22 cellular contexts compared by ENCODE assay signal in the genomic region with DNA sequence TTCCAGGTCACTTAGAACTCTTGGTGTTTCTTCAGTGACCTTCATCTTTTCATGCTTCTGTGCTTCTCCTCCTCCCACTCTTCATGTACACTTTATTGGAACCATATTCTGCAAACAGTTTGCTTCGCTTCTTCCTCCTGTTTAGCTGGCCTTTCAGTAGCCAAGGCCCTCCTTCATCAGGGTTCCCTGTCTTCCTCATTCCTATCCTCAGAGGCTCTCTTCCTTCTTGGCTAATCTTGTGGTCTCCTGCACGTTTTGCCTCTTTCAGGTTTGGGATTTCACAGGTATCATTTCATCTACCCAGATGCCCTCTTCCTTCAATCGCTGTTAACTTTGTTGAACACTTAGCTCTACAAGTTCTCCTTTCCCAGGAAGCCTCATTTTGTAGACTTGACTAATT.
"Had no signal": no experiment of that assay in that cellular context is flagged by ENCODE, and none has a peak within 500 bp of the region (broad histone marks: within the 10 kb centered on the region; RNA-seq: fewer than 3 reads in every experiment).

No MANE protein-coding gene starts in this region.

- H3K9me3 Mint-ChIP-seq: natural killer cell; stimulated activated naive CD8-positive, alpha-beta T cell treated with anti-CD3 and anti-CD28 coated beads, Interleukin-15, Interleukin-2, amounts not matched to agents 100 ng/mL and 50 ng/mL, for 24 hours had no signal

- H3K27me3 Mint-ChIP-seq: progenitor cell of endocrine pancreas; stimulated activated naive CD8-positive, alpha-beta T cell treated with anti-CD3 and anti-CD28 coated beads, Interleukin-15, Interleukin-2, amounts not matched to agents 100 ng/mL and 50 ng/mL, for 24 hours had no signal

- H3K4me1 Mint-ChIP-seq: natural killer cell had no signal

- H3K27ac Mint-ChIP-seq: natural killer cell; progenitor cell of endocrine pancreas; stimulated activated naive CD8-positive, alpha-beta T cell treated with anti-CD3 and anti-CD28 coated beads, Interleukin-15, Interleukin-2, amounts not matched to agents 100 ng/mL and 50 ng/mL, for 24 hours had no signal

- H3K36me3 ChIP-seq: ovary had no signal

- H3K4me3 ChIP-seq: heart left ventricle, left ventricle myocardium inferior, lung, ovary, right atrium auricular region, right lobe of liver, smooth muscle cell, suprapubic skin, thoracic aorta, tibial artery, upper lobe of right lung had no signal

- H3K27me3 ChIP-seq: heart left ventricle, ovary, right atrium auricular region, right lobe of liver, suprapubic skin, tibial artery, upper lobe of right lung had no signal

- H3K4me1 ChIP-seq: heart left ventricle, left ventricle myocardium inferior, right atrium auricular region, suprapubic skin, tibial artery, upper lobe of right lung had no signal

- H3K9me3 ChIP-seq: heart left ventricle, left ventricle myocardium inferior, ovary, right atrium auricular region, right lobe of liver, suprapubic skin, thoracic aorta, tibial artery, upper lobe of right lung had no signal

- H3K27ac ChIP-seq: heart left ventricle, left ventricle myocardium inferior, ovary, right atrium auricular region, right lobe of liver, suprapubic skin, thoracic aorta, tibial artery, upper lobe of right lung had no signal

- DNase-seq: heart left ventricle; hypothalamus; islet precursor cell; left ventricle myocardium inferior; mesenchymal stem cell; natural killer cell; ovary; right lobe of liver; stimulated activated CD4-positive, alpha-beta T cell treated with anti-CD3 and anti-CD28 coated beads, Interleukin-1b, Interleukin-23, amount 100 ng/mL, for 48 hours; stimulated activated CD4-positive, alpha-beta T cell treated with anti-CD3 and anti-CD28 coated beads, Interleukin-2, amount 100 ng/mL, for 48 hours; stimulated activated CD4-positive, alpha-beta T cell treated with anti-CD3 and anti-CD28 coated beads, Interleukin-4, amount 100 ng/mL, for 4 hours; stimulated activated CD8-positive, alpha-beta memory T cell treated with anti-CD3 and anti-CD28 coated beads, Interleukin-4, amount 100 ng/mL, for 48 hours; stimulated activated naive CD4-positive, alpha-beta T cell; tibial artery; upper lobe of right lung had no signal

- H3K4me3 Mint-ChIP-seq: natural killer cell; stimulated activated naive CD8-positive, alpha-beta T cell treated with anti-CD3 and anti-CD28 coated beads, Interleukin-15, Interleukin-2, amounts not matched to agents 100 ng/mL and 50 ng/mL, for 24 hours had no signal

- H3K4me2 ChIP-seq: smooth muscle cell had no signal
